In genomic region chr19:41821003-41821735, GRCh38 we compare ENCODE assay signal across 9 cellular contexts. TPM values are rescaled to one million over a fixed set of nuclear protein-coding genes. Genes with fewer than 3 reads are reported as not detected.
A peak's percentile ranks its signal among the peaks of the same experiment; 100 is the strongest.
DNase-seq lines count a peak whose midpoint lies in the region; ATAC-seq and TF ChIP-seq lines count a peak whose summit lies in the region.
"Had no signal": no experiment of that assay in that cellular context is flagged by ENCODE, and none has a peak within 500 bp of the region (broad histone marks: within the 10 kb centered on the region; RNA-seq: fewer than 3 reads in every experiment).

No MANE protein-coding gene starts in this region.

- no peak for TF ChIP-seq POLR2A in gastrocnemius medialis (IDR thresholded peaks at IDR 0.05)

- POLR2A ChIA-PET in HEK293T (lab: Yijun Ruan, JAX), result no interaction called here
- POLR2A ChIA-PET in activated CD8-positive, alpha-beta T cell treated with anti-CD3 and anti-CD28 coated beads, Interleukin-2, amount 10 ng/mL, durations not matched to agents 7 days and 5 days (lab: Charles Lee), result no interaction called here

- H3K4me2 ChIP-seq in fibroblast of lung (ENCODE audit: extremely low read depth, insufficient read depth, low read length) (no peak overlapping the region), parathyroid adenoma (ENCODE audit: low read length) (no peak overlapping the region)

- no peaks in the 10 kb centered on the region for H3K9me3 Mint-ChIP-seq in activated CD8-positive, alpha-beta T cell treated with anti-CD3 and anti-CD28 coated beads, Interleukin-2, amount 10 ng/mL, durations not matched to agents 7 days and 5 days (ENCODE audit: insufficient read depth)
- H3K9me3 Mint-ChIP-seq: IgD-negative memory B cell had no signal

- peak; percentile 88 for ATAC-seq in activated CD8-positive, alpha-beta T cell treated with anti-CD3 and anti-CD28 coated beads, Interleukin-2, amount 10 ng/mL, durations not matched to agents 7 days and 5 days
- no peak for ATAC-seq in gastrocnemius medialis
- no peak for ATAC-seq in HG02571 (IDR thresholded peaks at IDR 0.05; ENCODE audit: unreplicated experiment)

- no peaks in the 10 kb centered on the region for H4K20me1 ChIP-seq in fibroblast of lung (ENCODE audit: control insufficient read depth, extremely low read depth, insufficient read depth, low read length)

- no peak overlapping the region for H3K4me3 Mint-ChIP-seq in activated CD8-positive, alpha-beta T cell treated with anti-CD3 and anti-CD28 coated beads, Interleukin-2, amount 10 ng/mL, durations not matched to agents 7 days and 5 days

- H3K9ac ChIP-seq in fibroblast of lung (ENCODE audit: insufficient read depth, low read length) (no peak overlapping the region), parathyroid adenoma (no peak overlapping the region)

- H3K27ac Mint-ChIP-seq in activated CD8-positive, alpha-beta T cell treated with anti-CD3 and anti-CD28 coated beads, Interleukin-2, amount 10 ng/mL, durations not matched to agents 7 days and 5 days, result no peak overlapping the region

- in situ Hi-C loops in gastrocnemius medialis (cut with MboI; ENCODE audit: low sequenced_read_pairs in 4 of 4), result no loop called here

- H3K4me3 ChIP-seq in fibroblast of lung (replicated peaks in 1 of 4; ENCODE audit: control extremely low read depth in 1 of 4, insufficient read depth in 1 of 4, low read depth in 3 of 4, low read length in 4 of 4), result no peak overlapping the region
- H3K4me3 ChIP-seq in parathyroid adenoma (ENCODE audit: low read depth, low read length), result no peak overlapping the region
- H3K4me3 ChIP-seq in gastrocnemius medialis, result no peak overlapping the region

- DNase-seq in COLO668 (lab: John Stamatoyannopoulos, UW; ENCODE audit: unreplicated experiment) (peak; percentile 64), HEK293T (ENCODE audit: extremely low spot score) (peak; percentile 78), NCI-H526 (lab: John Stamatoyannopoulos, UW) (peak; percentile 58 to 80), fibroblast of lung (ENCODE audit: low read depth in 2 of 2) (peak; percentile 10 to 15), gastrocnemius medialis (no peak)
- peak; percentile 66 for DNase-seq in activated CD8-positive, alpha-beta T cell treated with anti-CD3 and anti-CD28 coated beads, Interleukin-2, amount 10 ng/mL, durations not matched to agents 7 days and 5 days

- H3K27me3 ChIP-seq in fibroblast of lung (ENCODE audit: control insufficient read depth, insufficient read depth, low read length) (no peaks in the 10 kb centered on the region), parathyroid adenoma (ENCODE audit: control insufficient read depth, insufficient read depth, low read length) (no peaks in the 10 kb centered on the region), gastrocnemius medialis (peaks cover 0 to 11% (median 0%) of the 10 kb centered on the region in 3 donors)

- H3K4me1 ChIP-seq in fibroblast of lung (ENCODE audit: control insufficient read depth, extremely low read depth, insufficient read depth, low read length) (no peaks in the 10 kb centered on the region), parathyroid adenoma (no peaks in the 10 kb centered on the region), gastrocnemius medialis (no peaks in the 10 kb centered on the region)

- CTCF ChIA-PET in HEK293T (lab: Yijun Ruan, JAX), result interaction anchor here (0.6 to 1.9 kb wide), 6 partner anchors 12 to 1061 kb away, joined by 3 to 14 read pairs (median 10); no protein-coding TSS in a partner anchor
- CTCF ChIA-PET in activated CD8-positive, alpha-beta T cell treated with anti-CD3 and anti-CD28 coated beads, Interleukin-2, amount 10 ng/mL, durations not matched to agents 7 days and 5 days (lab: Charles Lee), result interaction anchor here (0.6 to 8.5 kb wide), 13 partner anchors 10 to 179 kb away, joined by 3 to 152 read pairs (median 4); partner anchors contain the start of genes CEACAM3 and RPS19

- TF ChIP-seq CTCF in fibroblast of lung (conservative IDR thresholded peaks at IDR 0.05 in 1 of 2, IDR thresholded peaks at IDR 0.05 in 1 of 2; ENCODE audit: low read depth in 1 of 2, low read length in 2 of 2), result peak; percentile 37 to 50
- peak; percentile 74 for TF ChIP-seq CTCF in parathyroid adenoma (IDR thresholded peaks at IDR 0.05)
- no peak for TF ChIP-seq CTCF in gastrocnemius medialis (IDR thresholded peaks at IDR 0.05 in 4 of 5, conservative IDR thresholded peaks at IDR 0.05 in 1 of 5)

- H3K27ac ChIP-seq in fibroblast of lung (ENCODE audit: insufficient read depth, low read length) (no peak overlapping the region), parathyroid adenoma (no peak overlapping the region), gastrocnemius medialis (no peak overlapping the region)

- H3K27me3 Mint-ChIP-seq in activated CD8-positive, alpha-beta T cell treated with anti-CD3 and anti-CD28 coated beads, Interleukin-2, amount 10 ng/mL, durations not matched to agents 7 days and 5 days (ENCODE audit: low read depth), result peaks cover 16% of the 10 kb centered on the region

- H3K4me1 Mint-ChIP-seq in activated CD8-positive, alpha-beta T cell treated with anti-CD3 and anti-CD28 coated beads, Interleukin-2, amount 10 ng/mL, durations not matched to agents 7 days and 5 days (ENCODE audit: low read depth), result no peaks in the 10 kb centered on the region

- no peaks in the 10 kb centered on the region for H3K36me3 ChIP-seq in fibroblast of lung (ENCODE audit: control insufficient read depth, insufficient read depth, low read length)
- H3K36me3 ChIP-seq in parathyroid adenoma (ENCODE audit: control insufficient read depth, insufficient read depth, low read length), result no peaks in the 10 kb centered on the region
- H3K36me3 ChIP-seq in gastrocnemius medialis, result no peaks in the 10 kb centered on the region

- no peaks in the 10 kb centered on the region for H3K36me3 Mint-ChIP-seq in activated CD8-positive, alpha-beta T cell treated with anti-CD3 and anti-CD28 coated beads, Interleukin-2, amount 10 ng/mL, durations not matched to agents 7 days and 5 days (ENCODE audit: low read depth)
- H3K36me3 Mint-ChIP-seq: IgD-negative memory B cell had no signal

- intact Hi-C loops in gastrocnemius medialis (cut with DNase I; ENCODE audit: low total_unique reads), result no loop called here

- H3K79me2 ChIP-seq in fibroblast of lung (ENCODE audit: control insufficient read depth, insufficient read depth, low read length), result no peaks in the 10 kb centered on the region
- H3K79me2 ChIP-seq in parathyroid adenoma, result no peaks in the 10 kb centered on the region

- H3K9me3 ChIP-seq in fibroblast of lung (ENCODE audit: control insufficient read depth, insufficient read depth, low read depth, low read length) (no peaks in the 10 kb centered on the region), parathyroid adenoma (ENCODE audit: control insufficient read depth, low read length) (no peaks in the 10 kb centered on the region), gastrocnemius medialis (no peaks in the 10 kb centered on the region)

- H2AFZ ChIP-seq in fibroblast of lung (ENCODE audit: low read length), result no peak overlapping the region
- H2AFZ ChIP-seq in parathyroid adenoma, result peak overlapping the region; percentile 1

TF ChIP-seq in HEK293T, 16 proteins besides CTCF, POLR2A, EP300 and RAD21 (continues in another document):
- TF ChIP-seq SP1 (IDR thresholded peaks at IDR 0.05), result no peak
- no peak for TF ChIP-seq SUZ12 (IDR thresholded peaks at IDR 0.05)
- TF ChIP-seq FOXK2 (IDR thresholded peaks at IDR 0.05), result no peak
- TF ChIP-seq L3MBTL2 (conservative IDR thresholded peaks at IDR 0.05), result no peak
- TF ChIP-seq PKNOX1 (IDR thresholded peaks at IDR 0.05), result no peak
- no peak for TF ChIP-seq ELF4 (IDR thresholded peaks at IDR 0.05)

RNA-seq across cellular contexts. Expression of gene LYPD4, which starts 23.3 kb away (rescaled TPM):
- total RNA-seq in activated CD8-positive, alpha-beta T cell treated with anti-CD3 and anti-CD28 coated beads, Interleukin-2, amount 10 ng/mL, durations not matched to agents 7 days and 5 days, result not detected
- total RNA-seq in fibroblast of lung, result not detected in 2 replicates
- polyA plus RNA-seq in fibroblast of lung, result not detected in 2 replicates
- not detected in 2 replicates for polyA plus RNA-seq in fibroblast of lung (2012)
- polyA minus RNA-seq in fibroblast of lung (ENCODE audit: low replicate concordance), result not detected in 2 replicates
- total RNA-seq in gastrocnemius medialis, result not detected
- polyA plus RNA-seq: IgD-negative memory B cell had no signal

RNA-seq across cellular contexts. Expression of gene DMRTC2, which starts 23.7 kb away (rescaled TPM):
- total RNA-seq in activated CD8-positive, alpha-beta T cell treated with anti-CD3 and anti-CD28 coated beads, Interleukin-2, amount 10 ng/mL, durations not matched to agents 7 days and 5 days, result not detected
- total RNA-seq in fibroblast of lung, result not detected in 2 replicates
- polyA plus RNA-seq in fibroblast of lung, result not detected in 2 replicates
- polyA plus RNA-seq in fibroblast of lung (2012), result not detected in 2 replicates
- polyA minus RNA-seq in fibroblast of lung (ENCODE audit: low replicate concordance), result not detected in 2 replicates
- not detected for total RNA-seq in gastrocnemius medialis
- polyA plus RNA-seq: IgD-negative memory B cell had no signal

RNA-seq across cellular contexts. Expression of gene CEACAM3, which starts 24.8 kb away (rescaled TPM):
- total RNA-seq in activated CD8-positive, alpha-beta T cell treated with anti-CD3 and anti-CD28 coated beads, Interleukin-2, amount 10 ng/mL, durations not matched to agents 7 days and 5 days, result not detected
- total RNA-seq in fibroblast of lung (not detected in 2 replicates), gastrocnemius medialis (not detected)
- polyA plus RNA-seq in fibroblast of lung, result not detected in 2 replicates
- not detected in 2 replicates for polyA plus RNA-seq in fibroblast of lung (2012)
- polyA minus RNA-seq in fibroblast of lung (ENCODE audit: low replicate concordance), result not detected in 2 replicates
- polyA plus RNA-seq: IgD-negative memory B cell had no signal

RNA-seq across cellular contexts. Expression of gene RPS19, which starts 38.9 kb away (rescaled TPM):
- total RNA-seq in activated CD8-positive, alpha-beta T cell treated with anti-CD3 and anti-CD28 coated beads, Interleukin-2, amount 10 ng/mL, durations not matched to agents 7 days and 5 days, result 1,000 to 10,000 TPM; 3,024 to 3,056 TPM
- total RNA-seq in fibroblast of lung (1,183 and 1,320 TPM in 2 replicates), gastrocnemius medialis (100 to 1,000 TPM; 180 to 636 (median 401) TPM)
- 2,037 and 2,197 TPM in 2 replicates for polyA plus RNA-seq in fibroblast of lung
- 4,097 and 4,526 TPM in 2 replicates for polyA plus RNA-seq in fibroblast of lung (2012)
- 662 and 1,252 TPM in 2 replicates for polyA minus RNA-seq in fibroblast of lung (ENCODE audit: low replicate concordance)

RNA-seq across cellular contexts. Expression of gene CD79A, which starts 55.9 kb away (rescaled TPM):
- total RNA-seq in activated CD8-positive, alpha-beta T cell treated with anti-CD3 and anti-CD28 coated beads, Interleukin-2, amount 10 ng/mL, durations not matched to agents 7 days and 5 days, result 10 to 100 TPM; 17.4 to 21.5 TPM
- total RNA-seq in fibroblast of lung (under 0.01 and 0.17 TPM in 2 replicates), gastrocnemius medialis (under 1 TPM in 1 of 4 donors, not detected in 3; 0.20 TPM)
- 0.07 and 0.17 TPM in 2 replicates for polyA plus RNA-seq in fibroblast of lung
- 0.14 TPM in 1 of 2 replicates, not detected in the other for polyA plus RNA-seq in fibroblast of lung (2012)
- polyA minus RNA-seq in fibroblast of lung (ENCODE audit: low replicate concordance), result not detected in 2 replicates

Comparison
In these comparisons a context has a peak if more than half of its experiments do, and no peak if none do; other contexts are left out.
1. DNase-seq: peak in COLO668 (single experiment), HEK293T (single experiment), NCI-H526 (2 of 2), activated CD8-positive, alpha-beta T cell treated with anti-CD3 and anti-CD28 coated beads, Interleukin-2, amount 10 ng/mL, durations not matched to agents 7 days and 5 days (single experiment) and fibroblast of lung (2 of 2); none in gastrocnemius medialis (0 of 2).
2. CTCF ChIP-seq: peak in fibroblast of lung (2 of 2) and parathyroid adenoma (single experiment); none in gastrocnemius medialis (0 of 5).